Comparison of ENCODE assay signal across 39 cellular contexts in the genomic region with DNA sequence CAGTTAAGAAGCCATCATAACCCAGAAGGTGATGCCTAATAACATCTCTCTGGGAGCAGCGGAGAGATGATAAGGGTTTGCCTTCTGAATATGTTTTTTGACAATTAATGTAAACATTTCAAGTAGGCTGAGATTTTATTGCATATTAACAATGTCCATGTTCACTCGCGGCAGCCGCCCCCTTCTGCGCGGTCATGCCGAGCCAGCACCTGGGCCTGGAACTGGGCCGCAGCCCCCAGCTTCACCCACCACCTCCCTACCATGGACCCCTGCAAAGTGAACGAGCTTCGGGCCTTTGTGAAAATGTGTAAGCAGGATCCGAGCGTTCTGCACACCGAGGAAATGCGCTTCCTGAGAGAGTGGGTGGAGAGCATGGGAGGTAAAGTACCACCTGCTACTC. TPM values are rescaled to one million over a fixed set of nuclear protein-coding genes. Genes with fewer than 3 reads are reported as not detected.
"Had no signal": no experiment of that assay in that cellular context is flagged by ENCODE, and none has a peak within 500 bp of the region (broad histone marks: within the 10 kb centered on the region; RNA-seq: fewer than 3 reads in every experiment).

No MANE protein-coding gene starts in this region.

- DNase-seq: Karpas-422, Kasumi-1, MG63, MM.1S, MV-4-11, NCI-H1048, NCI-H1092, NCI-H1092 treated with DMSO at 0.1 percent for 48 hours, NCI-H1105, NCI-H1105 treated with DMSO at 0.1 percent for 48 hours, NCI-H1417, NCI-H1417 treated with DMSO at 0.1 percent for 48 hours, NCI-H1436, NCI-H1436 treated with DMSO at 0.1 percent for 48 hours, NCI-H146, NCI-H1694, NCI-H1694 treated with DMSO at 0.1 percent for 48 hours, NCI-H187, NCI-H187 treated with DMSO at 0.1 percent for 48 hours, NCI-H1930, NCI-H2029, NCI-H2029 treated with DMSO at 0.1 percent for 48 hours, NCI-H2081, NCI-H2081 treated with DMSO at 0.1 percent for 48 hours, NCI-H2107, NCI-H2171, NCI-H2171 treated with DMSO at 0.1 percent for 48 hours, NCI-H2227 treated with DMSO at 0.1 percent for 48 hours, NCI-H226, NCI-H345, NCI-H446, NCI-H446 treated with DMSO at 0.1 percent for 48 hours, NCI-H510A, NCI-H510A treated with DMSO at 0.1 percent for 48 hours, NCI-H524 had no signal

- H3K36me3 ChIP-seq: MG63 had no signal

- H3K27me3 ChIP-seq: MG63 had no signal

- H3K9me3 ChIP-seq: MG63 had no signal

- H3K4me3 ChIP-seq: MG63 had no signal

RNA-seq across cellular contexts. Expression of a gene that starts 4.3 kb away (rescaled TPM):
- total RNA-seq: NCI-H460 had no signal

RNA-seq across cellular contexts. Expression of a gene that starts 13.3 kb away (rescaled TPM):
- total RNA-seq: LHCN-M2, NCI-H460 had no signal

RNA-seq across cellular contexts. Expression of a gene that starts 25.1 kb away (rescaled TPM):
- total RNA-seq: LHCN-M2, M059J, MCF 10A, NCI-H460 had no signal
